ENCODE assay signal across 9 cellular contexts in the genomic region with DNA sequence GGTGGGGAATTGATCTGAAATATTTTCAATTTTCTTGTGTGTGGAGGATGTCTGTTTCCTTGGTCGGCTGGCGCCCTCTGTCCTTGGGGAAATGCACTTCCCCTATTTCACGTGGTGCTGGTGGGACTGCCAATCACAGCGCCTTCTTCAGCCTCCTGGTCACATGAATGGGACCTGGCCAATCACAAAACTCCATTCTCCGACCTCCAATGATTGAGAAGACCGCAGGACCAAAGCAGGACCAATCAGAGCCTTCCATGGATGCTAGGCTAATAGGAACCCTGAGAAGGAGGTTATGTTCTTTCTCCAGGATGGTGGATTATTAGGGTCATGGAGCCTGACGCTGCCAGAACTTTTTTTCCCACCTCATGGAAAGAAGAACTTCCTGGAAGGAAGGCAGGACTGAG.
DNase-seq lines count a peak whose midpoint lies in the region; FAIRE-seq and TF ChIP-seq lines count a peak whose summit lies in the region.
"Had no signal": no experiment of that assay in that cellular context is flagged by ENCODE, and none has a peak within 500 bp of the region (broad histone marks: within the 10 kb centered on the region; RNA-seq: fewer than 3 reads in every experiment).

No MANE protein-coding gene starts in this region.

- WGBS in SK-N-SH (ENCODE audit: low lambda C conversion rate), result 55% methylated on average over 7 of the region's 7 CpGs
- 74 to 75% methylated on average over 7 of the region's 7 CpGs for WGBS in tibial nerve, 2 donors
- WGBS in prostate gland, result 79% methylated on average over 7 of the region's 7 CpGs

- no peak overlapping the region for H3K4me3 Mint-ChIP-seq in HFFc6

- no peak for TF ChIP-seq EP300 in SK-N-SH (IDR thresholded peaks at IDR 0.05; ENCODE audit: borderline replicate concordance in 1 of 2, low read depth in 1 of 2, low read length in 1 of 2)
- no peak for TF ChIP-seq EP300 in tibial nerve (IDR thresholded peaks at IDR 0.05)

- POLR2A ChIA-PET in SK-N-SH (lab: Yijun Ruan, JAX), result interaction anchor here (0.5 kb wide), 1 partner anchor 184 kb away, joined by 3 read pairs; no protein-coding TSS in a partner anchor

- intact Hi-C loops in prostate gland (cut with DNase I), result no loop called here

- CTCF ChIA-PET in SK-N-SH (lab: Yijun Ruan, JAX), result interaction anchor here (0.6 to 2.2 kb wide), 4 partner anchors 9 to 345 kb away, joined by 3 to 7 read pairs (median 4); a partner anchor contains a TSS

- H3K4me2 ChIP-seq in SK-N-SH, result no peak overlapping the region

- H3K27ac ChIP-seq in SK-N-SH (ENCODE audit: low read depth in 2 of 2, low read length in 1 of 2) (no peak overlapping the region; a peak in 1 of 4 replicates), tibial nerve (no peak overlapping the region), prostate gland (no peak overlapping the region)
- H3K27ac ChIP-seq: neutrophil had no signal

- FAIRE-seq in islet of Langerhans (lab: Jason Lieb, UNC), result peak; percentile 45

- no peaks in the 10 kb centered on the region for H3K9me2 ChIP-seq in SK-N-SH

- H3K9me3 Mint-ChIP-seq in HFFc6, result no peaks in the 10 kb centered on the region

- H3K79me2 ChIP-seq in SK-N-SH (ENCODE audit: insufficient read depth), result no peaks in the 10 kb centered on the region

- TF ChIP-seq CTCF in HFFc6 (IDR thresholded peaks at IDR 0.05), result peak; percentile 68
- TF ChIP-seq CTCF in SK-N-SH (IDR thresholded peaks at IDR 0.05), result peak; percentile 47
- TF ChIP-seq CTCF in tibial nerve (IDR thresholded peaks at IDR 0.05), result no peak
- no peak for TF ChIP-seq CTCF in prostate gland (IDR thresholded peaks at IDR 0.05)

- DNase-seq in COLO829 (ENCODE audit: low spot score) (peak; percentile 66), HFFc6 (peak; percentile 23), SK-N-SH (no peak), T-helper 1 cell (no peak), NK-92 (lab: John Stamatoyannopoulos, UW; ENCODE audit: unreplicated experiment) (no peak), tibial nerve (ENCODE audit: low spot score in 2 of 2) (no peak), prostate gland (ENCODE audit: low spot score) (no peak)

- no peaks in the 10 kb centered on the region for H3K36me3 Mint-ChIP-seq in HFFc6 (ENCODE audit: low read depth)

- H3K36me3 ChIP-seq in SK-N-SH (replicated peaks in 1 of 2; ENCODE audit: control insufficient read depth in 1 of 2, insufficient read depth in 2 of 2, low read length in 1 of 2), result no peaks in the 10 kb centered on the region
- H3K36me3 ChIP-seq in tibial nerve, result no peaks in the 10 kb centered on the region
- H3K36me3 ChIP-seq in prostate gland, result no peaks in the 10 kb centered on the region
- H3K36me3 ChIP-seq: neutrophil had no signal

- H3K9me3 ChIP-seq in SK-N-SH (no peaks in the 10 kb centered on the region), tibial nerve (no peaks in the 10 kb centered on the region), prostate gland (no peaks in the 10 kb centered on the region)
- H3K9me3 ChIP-seq: neutrophil had no signal

- no peak overlapping the region for H3K27ac Mint-ChIP-seq in HFFc6

- H2AFZ ChIP-seq in SK-N-SH (ENCODE audit: low read depth), result no peak overlapping the region

- TF ChIP-seq POLR2A in tibial nerve (IDR thresholded peaks at IDR 0.05) (no peak), prostate gland (IDR thresholded peaks at IDR 0.05) (no peak)

- peak; percentile 62 for TF ChIP-seq RAD21 in SK-N-SH (IDR thresholded peaks at IDR 0.05; ENCODE audit: low read length)

- peaks cover 5% of the 10 kb centered on the region for H3K27me3 Mint-ChIP-seq in HFFc6 (ENCODE audit: insufficient read depth)

- no peaks in the 10 kb centered on the region for H3K27me3 ChIP-seq in SK-N-SH (ENCODE audit: insufficient read depth)
- H3K27me3 ChIP-seq in tibial nerve, result no peaks in the 10 kb centered on the region
- no peaks in the 10 kb centered on the region for H3K27me3 ChIP-seq in prostate gland (replicated peaks; ENCODE audit: insufficient read depth)
- H3K27me3 ChIP-seq: neutrophil had no signal

- H3K4me1 ChIP-seq in SK-N-SH (ENCODE audit: control insufficient read depth in 1 of 2, insufficient read depth in 2 of 2, low read depth in 1 of 2, low read length in 1 of 2), result no peaks in the 10 kb centered on the region; a peak in 1 of 4 replicates
- H3K4me1 ChIP-seq in tibial nerve, result no peaks in the 10 kb centered on the region
- H3K4me1 ChIP-seq in prostate gland (replicated peaks), result no peaks in the 10 kb centered on the region

- no peaks in the 10 kb centered on the region for H3F3A ChIP-seq in SK-N-SH (replicated peaks; ENCODE audit: insufficient read depth)

- H3K4me3 ChIP-seq in SK-N-SH (ENCODE audit: low read depth in 2 of 2, low read length in 1 of 2) (no peak overlapping the region), tibial nerve (no peak overlapping the region), prostate gland (no peak overlapping the region)

- H3K9ac ChIP-seq in SK-N-SH, result no peak overlapping the region

- peaks cover 9% of the 10 kb centered on the region; the same call in 1 of the 2 replicates for H3K4me1 Mint-ChIP-seq in HFFc6 (ENCODE audit: low read depth)

- H4K20me1 ChIP-seq in SK-N-SH (ENCODE audit: insufficient read depth), result no peaks in the 10 kb centered on the region

TF ChIP-seq in SK-N-SH, 30 proteins besides CTCF, POLR2A, EP300 and RAD21:
- TF ChIP-seq, protein P1, sequence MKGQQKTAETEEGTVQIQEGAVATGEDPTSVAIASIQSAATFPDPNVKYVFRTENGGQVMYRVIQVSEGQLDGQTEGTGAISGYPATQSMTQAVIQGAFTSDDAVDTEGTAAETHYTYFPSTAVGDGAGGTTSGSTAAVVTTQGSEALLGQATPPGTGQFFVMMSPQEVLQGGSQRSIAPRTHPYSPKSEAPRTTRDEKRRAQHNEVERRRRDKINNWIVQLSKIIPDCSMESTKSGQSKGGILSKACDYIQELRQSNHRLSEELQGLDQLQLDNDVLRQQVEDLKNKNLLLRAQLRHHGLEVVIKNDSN (IDR thresholded peaks at IDR 0.05; ENCODE audit: borderline replicate concordance, low read depth), result peak; percentile 26; the same call in 1 of the 2 replicates
- TF ChIP-seq, protein P2, sequence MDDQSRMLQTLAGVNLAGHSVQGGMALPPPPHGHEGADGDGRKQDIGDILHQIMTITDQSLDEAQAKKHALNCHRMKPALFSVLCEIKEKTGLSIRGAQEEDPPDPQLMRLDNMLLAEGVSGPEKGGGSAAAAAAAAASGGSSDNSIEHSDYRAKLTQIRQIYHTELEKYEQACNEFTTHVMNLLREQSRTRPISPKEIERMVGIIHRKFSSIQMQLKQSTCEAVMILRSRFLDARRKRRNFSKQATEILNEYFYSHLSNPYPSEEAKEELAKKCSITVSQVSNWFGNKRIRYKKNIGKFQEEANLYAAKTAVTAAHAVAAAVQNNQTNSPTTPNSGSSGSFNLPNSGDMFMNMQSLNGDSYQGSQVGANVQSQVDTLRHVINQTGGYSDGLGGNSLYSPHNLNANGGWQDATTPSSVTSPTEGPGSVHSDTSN (IDR thresholded peaks at IDR 0.05), result peak; percentile 40; the same call in 1 of the 2 replicates
- TF ChIP-seq TCF12 (IDR thresholded peaks at IDR 0.05), result no peak
- peak; percentile 44 for TF ChIP-seq SMC3 (IDR thresholded peaks at IDR 0.05; ENCODE audit: low read depth, low read length)

Comparison
In these comparisons a context has a peak if more than half of its experiments do, and no peak if none do; other contexts are left out.
1. DNase-seq: peak in COLO829 (single experiment) and HFFc6 (single experiment); none in SK-N-SH (single experiment), T-helper 1 cell (0 of 5), NK-92 (single experiment), tibial nerve (0 of 2) and prostate gland (single experiment).
2. CTCF ChIP-seq: peak in HFFc6 (single experiment) and SK-N-SH (single experiment); none in tibial nerve (0 of 5) and prostate gland (0 of 4).